ENCODE assay signal across 8 cellular contexts in genomic region chr3:120095226-120096165, GRCh38. TPM values are rescaled to one million over a fixed set of nuclear protein-coding genes. Genes with fewer than 3 reads are reported as not detected.
DNase-seq lines count a peak whose midpoint lies in the region.

No MANE protein-coding gene starts in this region.

- peak; percentile 52 for DNase-seq in GOT3 (lab: John Stamatoyannopoulos, UW)
- DNase-seq in LHCN-M2 (ENCODE audit: low read depth): peak; percentile 91
- DNase-seq in SHP77 (lab: John Stamatoyannopoulos, UW): peak; percentile 87 to 93
- DNase-seq in activated gamma-delta T cell treated with Interleukin-2 at 50 U/mL for 16 hours: peak; percentile 79
- DNase-seq in foreskin melanocyte: peak; percentile 81
- peak; percentile 83 for DNase-seq in stromal cell of bone marrow (ENCODE audit: low read depth)

- peak overlapping the region; percentile 91 for H3K4me3 ChIP-seq in neuron (ENCODE audit: low read length)

- no peaks in the 10 kb centered on the region for H3K27me3 ChIP-seq in neuron (ENCODE audit: insufficient read depth, low read length)

- H3K9me3 ChIP-seq in ES-I3 (ENCODE audit: control insufficient read depth, insufficient read depth, low read length): no peaks in the 10 kb centered on the region
- no peaks in the 10 kb centered on the region for H3K9me3 ChIP-seq in neuron (ENCODE audit: low read length)

- H3K36me3 ChIP-seq in ES-I3 (ENCODE audit: insufficient read depth, low read length) (peaks cover 3% of the 10 kb centered on the region; the same call in 1 of the 2 replicates), neuron (ENCODE audit: insufficient read depth, low read length) (peaks cover 11% of the 10 kb centered on the region)

- peaks cover 4% of the 10 kb centered on the region; the same call in 1 of the 2 replicates for H3K4me1 ChIP-seq in ES-I3 (ENCODE audit: insufficient read depth, low read length)
- peaks cover 12% of the 10 kb centered on the region for H3K4me1 ChIP-seq in neuron (ENCODE audit: insufficient read depth, low read length)

- peak overlapping the region; percentile 0 for H2AFZ ChIP-seq in neuron (ENCODE audit: low read depth, low read length)

- H3K9ac ChIP-seq in ES-I3 (ENCODE audit: low read depth, low read length): peak overlapping the region; percentile 76

RNA-seq across cellular contexts. Expression of gene GSK3B, which starts 1.2 kb away (rescaled TPM):
- total RNA-seq in LHCN-M2 (2014; rRNA removed): 43.3 and 46.5 TPM in 2 replicates
- 22.8 TPM for polyA plus RNA-seq in LHCN-M2 (2012)

Comparison
In these comparisons a context has a peak if more than half of its experiments do, and no peak if none do; other contexts are left out.
1. Peak in every context shown above with its lines: DNase-seq and H3K4me3 ChIP-seq.